ENCODE assay signal across 17 cellular contexts in genomic region chr5:149254506-149254905, GRCh38. TPM values are rescaled to one million over a fixed set of nuclear protein-coding genes. Genes with fewer than 3 reads are reported as not detected.
DNase-seq lines count a peak whose midpoint lies in the region; FAIRE-seq and TF ChIP-seq lines count a peak whose summit lies in the region.
"Had no signal": no experiment of that assay in that cellular context is flagged by ENCODE, and none has a peak within 500 bp of the region (broad histone marks: within the 10 kb centered on the region; RNA-seq: fewer than 3 reads in every experiment).

No MANE protein-coding gene starts in this region.

- no peak overlapping the region for H3K4me3 ChIP-seq in SK-N-SH (ENCODE audit: low read depth in 2 of 2, low read length in 1 of 2)
- no peak overlapping the region for H3K4me3 ChIP-seq in fibroblast of the aortic adventitia (ENCODE audit: low read depth, low read length)
- H3K4me3 ChIP-seq in neuronal stem cell (ENCODE audit: low read length in 2 of 2) = no peak overlapping the region
- H3K4me3 ChIP-seq: esophagus muscularis mucosa, prostate gland, tibial nerve had no signal

- no peak overlapping the region for H3K18ac ChIP-seq in neuronal stem cell (ENCODE audit: low read length)

- CTCF ChIA-PET in activated naive CD4-positive, alpha-beta T cell treated with anti-CD3 and anti-CD28 coated beads, Interleukin-2, amount 10 ng/mL, durations not matched to agents 7 days and 5 days (lab: Charles Lee) = interaction anchor here (1.2 to 3.8 kb wide), 3 partner anchors 10 to 113 kb away, joined by 3 to 27 read pairs (median 5); partner anchors contain the start of gene ABLIM3
- CTCF ChIA-PET in SK-N-SH (lab: Yijun Ruan, JAX) = interaction anchor here (0.9 to 1.6 kb wide), 4 partner anchors 11 to 31 kb away, joined by 3 to 6 read pairs (median 5); no protein-coding TSS in a partner anchor

- no peak for TF ChIP-seq RAD21 in SK-N-SH (IDR thresholded peaks at IDR 0.05; ENCODE audit: low read length)

- TF ChIP-seq EP300 in SK-N-SH (IDR thresholded peaks at IDR 0.05; ENCODE audit: borderline replicate concordance in 1 of 2, low read depth in 1 of 2, low read length in 1 of 2) = no peak

- H3K27me3 ChIP-seq in SK-N-SH (ENCODE audit: insufficient read depth) (no peaks in the 10 kb centered on the region), neuronal stem cell (ENCODE audit: control insufficient read depth in 3 of 3, insufficient read depth in 3 of 3, low read depth in 1 of 3, low read length in 3 of 3) (peaks cover 0 to 6% (median 0%) of the 10 kb centered on the region in 3 experiments)
- H3K27me3 ChIP-seq: esophagus muscularis mucosa, tibial nerve had no signal

- no peak overlapping the region for H3K23ac ChIP-seq in neuronal stem cell (ENCODE audit: low read depth, low read length, poor library complexity)

- H3K36me3 ChIP-seq in SK-N-SH (replicated peaks in 1 of 2; ENCODE audit: control insufficient read depth in 1 of 2, insufficient read depth in 2 of 2, low read length in 1 of 2) (no peaks in the 10 kb centered on the region), neuronal stem cell (replicated peaks in 1 of 2; ENCODE audit: control insufficient read depth in 2 of 2, insufficient read depth in 2 of 2, low read length in 2 of 2) (no peaks in the 10 kb centered on the region)
- H3K36me3 ChIP-seq: prostate gland had no signal

- no peaks in the 10 kb centered on the region for H3K9me3 ChIP-seq in SK-N-SH
- no peaks in the 10 kb centered on the region for H3K9me3 ChIP-seq in neuronal stem cell (replicated peaks in 1 of 2; ENCODE audit: control insufficient read depth in 2 of 2, insufficient read depth in 1 of 2, low read depth in 1 of 2, low read length in 2 of 2)
- H3K9me3 ChIP-seq: esophagus muscularis mucosa, prostate gland, tibial nerve had no signal

- H2BK15ac ChIP-seq in neuronal stem cell (ENCODE audit: low read length) = no peak overlapping the region

- no peak for TF ChIP-seq POLR2A in GM12891 (IDR thresholded peaks at IDR 0.05; ENCODE audit: low read depth, low read length)

- no peak for FAIRE-seq in GM12891 (lab: Jason Lieb, UNC)

- no peaks in the 10 kb centered on the region for H3K79me1 ChIP-seq in neuronal stem cell (ENCODE audit: low read depth, low read length)

- no peak overlapping the region for H4K91ac ChIP-seq in neuronal stem cell (ENCODE audit: low read depth, low read length, poor library complexity)

- H3K36me3 Mint-ChIP-seq in activated naive CD4-positive, alpha-beta T cell treated with anti-CD3 and anti-CD28 coated beads, Interleukin-2, amount 10 ng/mL, durations not matched to agents 7 days and 5 days = no peaks in the 10 kb centered on the region
- H3K36me3 Mint-ChIP-seq: activated CD8-positive, alpha-beta memory T cell treated with anti-CD3 and anti-CD28 coated beads, Interleukin-2, amount 10 ng/mL, durations not matched to agents 7 days and 5 days; activated naive CD8-positive, alpha-beta T cell treated with anti-CD3 and anti-CD28 coated beads, Interleukin-2, amount 10 ng/mL, durations not matched to agents 7 days and 5 days had no signal

- H3K4me3 Mint-ChIP-seq in activated naive CD4-positive, alpha-beta T cell treated with anti-CD3 and anti-CD28 coated beads, Interleukin-2, amount 10 ng/mL, durations not matched to agents 7 days and 5 days = no peak overlapping the region
- H3K4me3 Mint-ChIP-seq: activated CD8-positive, alpha-beta memory T cell treated with anti-CD3 and anti-CD28 coated beads, Interleukin-2, amount 10 ng/mL, durations not matched to agents 7 days and 5 days; activated naive CD8-positive, alpha-beta T cell treated with anti-CD3 and anti-CD28 coated beads, Interleukin-2, amount 10 ng/mL, durations not matched to agents 7 days and 5 days had no signal

- H3K4me2 ChIP-seq in SK-N-SH (no peak overlapping the region), neuronal stem cell (ENCODE audit: insufficient read depth, low read length, poor library complexity, severe bottlenecking) (no peak overlapping the region)

- peaks cover 46% of the 10 kb centered on the region for H3K27me3 Mint-ChIP-seq in activated naive CD4-positive, alpha-beta T cell treated with anti-CD3 and anti-CD28 coated beads, Interleukin-2, amount 10 ng/mL, durations not matched to agents 7 days and 5 days

- H2AFZ ChIP-seq in SK-N-SH (ENCODE audit: low read depth) (no peak overlapping the region), neuronal stem cell (ENCODE audit: low read length) (no peak overlapping the region)

- H3K4me1 ChIP-seq in SK-N-SH (ENCODE audit: control insufficient read depth in 1 of 2, insufficient read depth in 2 of 2, low read depth in 1 of 2, low read length in 1 of 2) (no peaks in the 10 kb centered on the region), neuronal stem cell (ENCODE audit: control insufficient read depth in 2 of 2, insufficient read depth in 1 of 2, low read depth in 1 of 2, low read length in 2 of 2) (no peaks in the 10 kb centered on the region)
- H3K4me1 ChIP-seq: esophagus muscularis mucosa, prostate gland, tibial nerve had no signal

- POLR2A ChIA-PET in SK-N-SH (lab: Yijun Ruan, JAX) = no interaction called here

- no peaks in the 10 kb centered on the region for H3K9me2 ChIP-seq in SK-N-SH

- no peak overlapping the region for H2BK12ac ChIP-seq in neuronal stem cell (ENCODE audit: low read length)

- no peaks in the 10 kb centered on the region for H3F3A ChIP-seq in SK-N-SH (replicated peaks; ENCODE audit: insufficient read depth)

- H2BK120ac ChIP-seq in neuronal stem cell (ENCODE audit: low read depth, low read length) = no peak overlapping the region

- H3K79me2 ChIP-seq in SK-N-SH (ENCODE audit: insufficient read depth) = no peaks in the 10 kb centered on the region

- no peaks in the 10 kb centered on the region for H3K4me1 Mint-ChIP-seq in activated naive CD4-positive, alpha-beta T cell treated with anti-CD3 and anti-CD28 coated beads, Interleukin-2, amount 10 ng/mL, durations not matched to agents 7 days and 5 days
- H3K4me1 Mint-ChIP-seq: activated CD8-positive, alpha-beta memory T cell treated with anti-CD3 and anti-CD28 coated beads, Interleukin-2, amount 10 ng/mL, durations not matched to agents 7 days and 5 days; activated naive CD8-positive, alpha-beta T cell treated with anti-CD3 and anti-CD28 coated beads, Interleukin-2, amount 10 ng/mL, durations not matched to agents 7 days and 5 days had no signal

- no peak overlapping the region for H2BK5ac ChIP-seq in neuronal stem cell (ENCODE audit: low read length)

- H3K9ac ChIP-seq in SK-N-SH (no peak overlapping the region), neuronal stem cell (ENCODE audit: low read depth, low read length, poor library complexity) (no peak overlapping the region)

- no peak overlapping the region for H3K4ac ChIP-seq in neuronal stem cell (ENCODE audit: low read length)

- no peaks in the 10 kb centered on the region for H3K9me3 Mint-ChIP-seq in activated naive CD4-positive, alpha-beta T cell treated with anti-CD3 and anti-CD28 coated beads, Interleukin-2, amount 10 ng/mL, durations not matched to agents 7 days and 5 days
- H3K9me3 Mint-ChIP-seq: activated naive CD8-positive, alpha-beta T cell treated with anti-CD3 and anti-CD28 coated beads, Interleukin-2, amount 10 ng/mL, durations not matched to agents 7 days and 5 days had no signal

- no peak overlapping the region for H4K8ac ChIP-seq in neuronal stem cell (ENCODE audit: low read depth, low read length)

- peak; percentile 42 for DNase-seq in activated naive CD4-positive, alpha-beta T cell treated with anti-CD3 and anti-CD28 coated beads, Interleukin-2, amount 10 ng/mL, durations not matched to agents 7 days and 5 days
- no peak for DNase-seq in activated naive CD4-positive, alpha-beta T cell (lab: John Stamatoyannopoulos, UW)
- no peak for DNase-seq in SK-N-SH
- peak; percentile 29 for DNase-seq in fibroblast of the aortic adventitia (ENCODE audit: low read depth)
- peak; percentile 26 for DNase-seq in neuronal stem cell (ENCODE audit: low spot score)
- DNase-seq in SW 1271 (lab: John Stamatoyannopoulos, UW) = no peak
- DNase-seq in central memory CD4-positive, alpha-beta T cell = no peak
- no peak for DNase-seq in GM12891 (ENCODE audit: insufficient read length, low spot score)
- DNase-seq: activated CD8-positive, alpha-beta memory T cell treated with anti-CD3 and anti-CD28 coated beads, Interleukin-2, amount 10 ng/mL, durations not matched to agents 7 days and 5 days; activated naive CD8-positive, alpha-beta T cell treated with anti-CD3 and anti-CD28 coated beads, Interleukin-2, amount 10 ng/mL, durations not matched to agents 7 days and 5 days; Calu3; NCI-H187; SHP77; stimulated activated CD4-positive, alpha-beta T cell treated with anti-CD3 and anti-CD28 coated beads, Interleukin-1b, Interleukin-23, amount 100 ng/mL, for 48 hours had no signal

- no peak overlapping the region for H2AK5ac ChIP-seq in neuronal stem cell (ENCODE audit: low read depth, low read length)

- H3K27ac Mint-ChIP-seq in activated naive CD4-positive, alpha-beta T cell treated with anti-CD3 and anti-CD28 coated beads, Interleukin-2, amount 10 ng/mL, durations not matched to agents 7 days and 5 days = no peak overlapping the region
- H3K27ac Mint-ChIP-seq: activated CD8-positive, alpha-beta memory T cell treated with anti-CD3 and anti-CD28 coated beads, Interleukin-2, amount 10 ng/mL, durations not matched to agents 7 days and 5 days; activated naive CD8-positive, alpha-beta T cell treated with anti-CD3 and anti-CD28 coated beads, Interleukin-2, amount 10 ng/mL, durations not matched to agents 7 days and 5 days had no signal

- no peak for TF ChIP-seq CTCF in SK-N-SH (IDR thresholded peaks at IDR 0.05)
- no peak for TF ChIP-seq CTCF in fibroblast of the aortic adventitia (IDR thresholded peaks at IDR 0.05; ENCODE audit: insufficient read depth, low read length)

- no peaks in the 10 kb centered on the region for H4K20me1 ChIP-seq in SK-N-SH (ENCODE audit: insufficient read depth)

- H3K27ac ChIP-seq in SK-N-SH (ENCODE audit: low read depth in 2 of 2, low read length in 1 of 2) (no peak overlapping the region), neuronal stem cell (replicated peaks; ENCODE audit: low read length) (no peak overlapping the region)
- H3K27ac ChIP-seq: esophagus muscularis mucosa, prostate gland, tibial nerve had no signal

- 20% methylated on average over 2 of the region's 3 CpGs for WGBS in SK-N-SH (ENCODE audit: low lambda C conversion rate)
- WGBS in neuronal stem cell (ENCODE audit: extremely low coverage in 2 of 2, insufficient read length in 2 of 2, insufficient replicate concordance in 1 of 2), 2 donors = no CpG with 5 or more reads among the region's 3 CpGs

- H3K14ac ChIP-seq in neuronal stem cell (ENCODE audit: low read length) = no peak overlapping the region

TF ChIP-seq in SK-N-SH, 30 proteins besides CTCF, POLR2A, EP300 and RAD21 (continues in another document):
- TF ChIP-seq RXRA (IDR thresholded peaks at IDR 0.05; ENCODE audit: borderline replicate concordance, low read depth) = no peak

TF ChIP-seq in GM12891, 5 proteins besides CTCF, POLR2A, EP300 and RAD21 (continues in another document):
- TF ChIP-seq PAX5 (IDR thresholded peaks at IDR 0.05; ENCODE audit: insufficient read depth, low read length, severe bottlenecking) = no peak

RNA-seq across cellular contexts. Expression of gene AFAP1L1, which starts 17.2 kb away (rescaled TPM):
- polyA plus RNA-seq in SK-N-SH (2012; rRNA removed) = 0.82 and 0.89 TPM in 2 replicates
- 1.0 TPM in 2 replicates for polyA plus RNA-seq in SK-N-SH (2012; cell fraction: cytosol; rRNA removed)
- polyA plus RNA-seq in SK-N-SH (2012; cell fraction: nucleus; rRNA removed) = 1.1 and 1.4 TPM in 2 replicates
- 2.3 and 10.8 TPM in 2 replicates for total RNA-seq in fibroblast of the aortic adventitia (ENCODE audit: low replicate concordance)
- polyA plus RNA-seq in neuronal stem cell (2013, experiment 1 of 2) = 0.29 TPM
- 0.19 TPM for polyA plus RNA-seq in neuronal stem cell (2013, experiment 2 of 2)
- 0.05 TPM for polyA plus RNA-seq in GM12891 (2012; ENCODE audit: low read depth, missing spikeins)
- total RNA-seq: activated CD8-positive, alpha-beta memory T cell treated with anti-CD3 and anti-CD28 coated beads, Interleukin-2, amount 10 ng/mL, durations not matched to agents 7 days and 5 days had no signal

Comparison
In these comparisons a context has a peak if more than half of its experiments do, and no peak if none do; other contexts are left out.
1. DNase-seq: peak in activated naive CD4-positive, alpha-beta T cell treated with anti-CD3 and anti-CD28 coated beads, Interleukin-2, amount 10 ng/mL, durations not matched to agents 7 days and 5 days (single experiment), fibroblast of the aortic adventitia (single experiment) and neuronal stem cell (single experiment); none in activated naive CD4-positive, alpha-beta T cell (0 of 4), SK-N-SH (single experiment), SW 1271 (0 of 2), central memory CD4-positive, alpha-beta T cell (single experiment) and GM12891 (single experiment).